In genomic region chr11:74449369-74449931, GRCh38 we compare ENCODE assay signal across 8 cellular contexts. TPM values are rescaled to one million over a fixed set of nuclear protein-coding genes. Genes with fewer than 3 reads are reported as not detected.
DNase-seq lines count a peak whose midpoint lies in the region; ATAC-seq and TF ChIP-seq lines count a peak whose summit lies in the region.

No MANE protein-coding gene starts in this region.

- H3K27me3 ChIP-seq in spleen (replicated peaks in 1 of 7) = peaks cover 0 to 11% (median 0%) of the 10 kb centered on the region in 7 donors

- intact Hi-C loops in Calu3 (cut with micrococcal nuclease; ENCODE audit: unreplicated experiment) (loop anchor here (1.0 kb wide), 2 partner anchors 61 to 193 kb away; no protein-coding TSS in a partner anchor), spleen (cut with DNase I; ENCODE audit: low total_unique reads) (no loop called here)

- H3K4me1 Mint-ChIP-seq in Calu3 (ENCODE audit: low read depth, unreplicated experiment) = peaks cover 9% of the 10 kb centered on the region

- ATAC-seq in GM21825 (IDR thresholded peaks at IDR 0.05; ENCODE audit: unreplicated experiment) = peak; percentile 61
- no peak for ATAC-seq in HG03025 (IDR thresholded peaks at IDR 0.05; ENCODE audit: low FRiP score, unreplicated experiment)

- CTCF ChIA-PET in Calu3 (lab: Charles Lee) = interaction anchor here (0.7 to 2.6 kb wide), 14 partner anchors 11 to 194 kb away, joined by 3 to 46 read pairs (median 4); partner anchors contain the start of gene PGM2L1

- DNase-seq in Calu3 (peak; percentile 60), NCI-H1417 treated with DMSO at 0.1 percent for 48 hours (lab: John Stamatoyannopoulos, UW) (peak; percentile 87), SK-N-DZ (ENCODE audit: low spot score) (peak; percentile 70), astrocyte of the hippocampus (ENCODE audit: low read depth, low spot score) (peak; percentile 87), iPS-NIHi11 (ENCODE audit: low spot score) (peak; percentile 65), spleen (no peak)

- peak overlapping the region in 2 of 8 donors; percentile 19 to 50 for H3K27ac ChIP-seq in spleen

- H3K27me3 Mint-ChIP-seq in Calu3 (ENCODE audit: unreplicated experiment) = no peaks in the 10 kb centered on the region

- no peaks in the 10 kb centered on the region for H3K9me3 Mint-ChIP-seq in Calu3 (ENCODE audit: low read depth, unreplicated experiment)

- no peak for TF ChIP-seq POLR2A in spleen (IDR thresholded peaks at IDR 0.05)

- no TSS peak for BruUV-seq in Calu3 (replicated peaks; lab: Mats Ljungman, UMichigan)

- TF ChIP-seq CTCF in Calu3 (IDR thresholded peaks at IDR 0.05; ENCODE audit: unreplicated experiment) (peak; percentile 62), spleen (IDR thresholded peaks at IDR 0.05 in 8 of 11, conservative IDR thresholded peaks at IDR 0.05 in 3 of 11) (peak; percentile 54 to 79 (median 71))

- H3K4me3 Mint-ChIP-seq in Calu3 (ENCODE audit: low read depth, unreplicated experiment) = no peak overlapping the region

- H3K4me1 ChIP-seq in spleen = peaks cover 0 to 23% (median 11%) of the 10 kb centered on the region in 6 donors

- H3K36me3 ChIP-seq in spleen = no peaks in the 10 kb centered on the region

- peak overlapping the region in 1 of 8 donors; percentile 37 for H3K4me3 ChIP-seq in spleen

- no peaks in the 10 kb centered on the region for H3K9me3 ChIP-seq in spleen

- 14 to 32% (median 22%) methylated on average over 2 of the region's 2 CpGs for WGBS in spleen, 5 donors

- H3K27ac Mint-ChIP-seq in Calu3 (ENCODE audit: unreplicated experiment) = no peak overlapping the region

- H3K36me3 Mint-ChIP-seq in Calu3 (ENCODE audit: insufficient read depth, unreplicated experiment) = no peaks in the 10 kb centered on the region

RNA-seq across cellular contexts. Expression of gene KCNE3, which starts 17.9 kb away (rescaled TPM):
- 1.5 and 3.8 TPM in 2 replicates for total RNA-seq in Calu3 (2022)
- polyA plus RNA-seq in SK-N-DZ (2014; cell fraction: cytosol; rRNA removed) = 0.08 TPM in 1 of 2 replicates, not detected in the other
- polyA plus RNA-seq in SK-N-DZ (2014; cell fraction: nucleus; rRNA removed) = 0.06 TPM in 1 of 2 replicates, not detected in the other
- total RNA-seq in spleen = 10 to 100 TPM; 19.3 to 61.8 (median 27.0) TPM
- 1 to 10 TPM; 4.2 to 9.6 (median 5.1) TPM for polyA plus RNA-seq in spleen

RNA-seq across cellular contexts. Expression of gene LIPT2, which starts 44.1 kb away (rescaled TPM):
- 7.8 and 10.9 TPM in 2 replicates for total RNA-seq in Calu3 (2022)
- 9.5 and 14.5 TPM in 2 replicates for polyA plus RNA-seq in SK-N-DZ (2014; cell fraction: cytosol; rRNA removed)
- polyA plus RNA-seq in SK-N-DZ (2014; cell fraction: nucleus; rRNA removed) = 10.3 and 15.3 TPM in 2 replicates
- total RNA-seq in spleen = 1 to 10 TPM; 2.3 to 9.1 (median 4.6) TPM
- 1 to 10 TPM; 2.0 to 3.3 (median 2.1) TPM for polyA plus RNA-seq in spleen

RNA-seq across cellular contexts. Expression of gene PGM2L1, which starts 51.2 kb away (rescaled TPM):
- total RNA-seq in Calu3 (2022) (7.2 and 8.7 TPM in 2 replicates), spleen (1 to 10 TPM; 4.6 to 7.1 (median 5.5) TPM)
- polyA plus RNA-seq in SK-N-DZ (2014; cell fraction: cytosol; rRNA removed) = 4.6 and 5.8 TPM in 2 replicates
- 1.9 and 2.3 TPM in 2 replicates for polyA plus RNA-seq in SK-N-DZ (2014; cell fraction: nucleus; rRNA removed)
- polyA plus RNA-seq in spleen = under 1 TPM; 0.37 to 0.99 (median 0.76) TPM
